ENCODE assay signal across 1 cellular context in the genomic region with DNA sequence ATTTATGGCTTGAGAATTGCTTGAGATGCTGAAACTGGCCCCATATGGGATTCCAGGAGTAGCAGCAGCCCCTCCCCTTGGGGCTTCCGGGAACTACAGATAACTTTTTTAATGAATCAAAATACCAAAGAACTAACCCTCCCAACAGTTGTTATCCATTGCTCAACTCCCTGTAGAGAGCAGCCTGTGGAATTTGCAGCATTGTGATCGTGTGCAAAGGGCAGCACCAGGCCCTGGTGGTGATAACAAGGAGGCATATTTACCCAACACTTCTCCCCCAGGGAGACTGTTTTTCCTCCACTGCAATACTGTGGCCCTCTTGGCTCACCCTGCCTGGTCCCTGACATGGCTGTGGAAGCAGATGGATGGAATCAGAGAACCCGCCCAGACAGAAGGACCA.
TF ChIP-seq lines count a peak whose summit lies in the region.

No MANE protein-coding gene starts in this region.

TF ChIP-seq in SK-N-SH, 30 proteins besides CTCF, POLR2A, EP300 and RAD21 (continued from another document):
- TF ChIP-seq GABPA (IDR thresholded peaks at IDR 0.05; ENCODE audit: low read depth) (no peak), SMC3 (IDR thresholded peaks at IDR 0.05; ENCODE audit: low read depth, low read length) (no peak), RXRA (IDR thresholded peaks at IDR 0.05; ENCODE audit: borderline replicate concordance, low read depth) (no peak), YY1 (IDR thresholded peaks at IDR 0.05; ENCODE audit: low read depth) (no peak), RCOR1 (IDR thresholded peaks at IDR 0.05; ENCODE audit: low read length) (no peak), GATA2 (CRISPR knock-in tag; IDR thresholded peaks at IDR 0.05) (no peak), ELF1 (IDR thresholded peaks at IDR 0.05) (no peak), TCF12 (IDR thresholded peaks at IDR 0.05) (no peak), CHD2 (IDR thresholded peaks at IDR 0.05; ENCODE audit: low read length, partially characterized antibody) (no peak), FOXM1 (IDR thresholded peaks at IDR 0.05; ENCODE audit: low read depth) (no peak), EZH2phosphoT487 (IDR thresholded peaks at IDR 0.05; ENCODE audit: borderline replicate concordance, low read depth) (no peak)
- TF ChIP-seq, protein P1, sequence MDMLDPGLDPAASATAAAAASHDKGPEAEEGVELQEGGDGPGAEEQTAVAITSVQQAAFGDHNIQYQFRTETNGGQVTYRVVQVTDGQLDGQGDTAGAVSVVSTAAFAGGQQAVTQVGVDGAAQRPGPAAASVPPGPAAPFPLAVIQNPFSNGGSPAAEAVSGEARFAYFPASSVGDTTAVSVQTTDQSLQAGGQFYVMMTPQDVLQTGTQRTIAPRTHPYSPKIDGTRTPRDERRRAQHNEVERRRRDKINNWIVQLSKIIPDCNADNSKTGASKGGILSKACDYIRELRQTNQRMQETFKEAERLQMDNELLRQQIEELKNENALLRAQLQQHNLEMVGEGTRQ (IDR thresholded peaks at IDR 0.05; ENCODE audit: borderline replicate concordance, low read depth, low read length), result no peak
- TF ChIP-seq, protein P2, sequence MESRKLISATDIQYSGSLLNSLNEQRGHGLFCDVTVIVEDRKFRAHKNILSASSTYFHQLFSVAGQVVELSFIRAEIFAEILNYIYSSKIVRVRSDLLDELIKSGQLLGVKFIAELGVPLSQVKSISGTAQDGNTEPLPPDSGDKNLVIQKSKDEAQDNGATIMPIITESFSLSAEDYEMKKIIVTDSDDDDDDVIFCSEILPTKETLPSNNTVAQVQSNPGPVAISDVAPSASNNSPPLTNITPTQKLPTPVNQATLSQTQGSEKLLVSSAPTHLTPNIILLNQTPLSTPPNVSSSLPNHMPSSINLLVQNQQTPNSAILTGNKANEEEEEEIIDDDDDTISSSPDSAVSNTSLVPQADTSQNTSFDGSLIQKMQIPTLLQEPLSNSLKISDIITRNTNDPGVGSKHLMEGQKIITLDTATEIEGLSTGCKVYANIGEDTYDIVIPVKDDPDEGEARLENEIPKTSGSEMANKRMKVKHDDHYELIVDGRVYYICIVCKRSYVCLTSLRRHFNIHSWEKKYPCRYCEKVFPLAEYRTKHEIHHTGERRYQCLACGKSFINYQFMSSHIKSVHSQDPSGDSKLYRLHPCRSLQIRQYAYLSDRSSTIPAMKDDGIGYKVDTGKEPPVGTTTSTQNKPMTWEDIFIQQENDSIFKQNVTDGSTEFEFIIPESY (IDR thresholded peaks at IDR 0.05; ENCODE audit: borderline replicate concordance, low read depth), result no peak
- TF ChIP-seq, protein P3, sequence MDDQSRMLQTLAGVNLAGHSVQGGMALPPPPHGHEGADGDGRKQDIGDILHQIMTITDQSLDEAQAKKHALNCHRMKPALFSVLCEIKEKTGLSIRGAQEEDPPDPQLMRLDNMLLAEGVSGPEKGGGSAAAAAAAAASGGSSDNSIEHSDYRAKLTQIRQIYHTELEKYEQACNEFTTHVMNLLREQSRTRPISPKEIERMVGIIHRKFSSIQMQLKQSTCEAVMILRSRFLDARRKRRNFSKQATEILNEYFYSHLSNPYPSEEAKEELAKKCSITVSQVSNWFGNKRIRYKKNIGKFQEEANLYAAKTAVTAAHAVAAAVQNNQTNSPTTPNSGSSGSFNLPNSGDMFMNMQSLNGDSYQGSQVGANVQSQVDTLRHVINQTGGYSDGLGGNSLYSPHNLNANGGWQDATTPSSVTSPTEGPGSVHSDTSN (IDR thresholded peaks at IDR 0.05), result no peak
TF ChIP-seq in SK-N-SH: peak in this region for 0.
